Comparison of ENCODE assay signal across 11 cellular contexts in the genomic region with DNA sequence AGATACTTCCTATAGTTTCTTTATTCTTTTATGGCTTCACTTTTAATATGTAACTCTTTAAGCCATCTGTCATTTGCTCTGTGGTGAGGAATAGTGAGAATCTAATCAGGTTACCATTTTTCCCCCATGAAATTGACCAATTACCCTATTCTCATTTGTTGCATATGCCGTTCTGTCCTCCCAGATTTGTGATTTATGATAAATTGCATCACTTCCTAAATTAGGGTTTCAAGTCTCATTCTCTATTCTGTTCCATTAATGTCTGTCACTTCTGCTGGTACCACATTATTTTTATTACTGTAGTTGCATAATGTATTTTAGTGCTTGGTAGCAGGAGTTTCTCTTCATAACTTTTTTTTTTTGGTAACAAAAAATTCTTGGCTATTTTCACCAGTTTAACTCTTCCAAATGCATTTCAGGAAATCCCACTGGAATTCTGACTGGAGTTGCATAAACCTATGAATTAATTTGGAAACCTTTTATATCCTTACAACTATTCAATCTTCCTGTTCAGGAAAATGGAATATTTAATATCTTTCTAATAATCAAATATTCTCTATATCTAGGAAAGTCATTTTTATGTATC. TPM values are rescaled to one million over a fixed set of nuclear protein-coding genes. Genes with fewer than 3 reads are reported as not detected.
DNase-seq lines count a peak whose midpoint lies in the region; ATAC-seq and TF ChIP-seq lines count a peak whose summit lies in the region.
"Had no signal": no experiment of that assay in that cellular context is flagged by ENCODE, and none has a peak within 500 bp of the region (broad histone marks: within the 10 kb centered on the region; RNA-seq: fewer than 3 reads in every experiment).

No MANE protein-coding gene starts in this region.

- H3K27me3 Mint-ChIP-seq in glutamatergic neuron (ENCODE audit: unreplicated experiment) = peaks cover 3% of the 10 kb centered on the region
- H3K27me3 Mint-ChIP-seq: brain had no signal

- no peaks in the 10 kb centered on the region for H3K9me3 ChIP-seq in SK-N-MC (ENCODE audit: low read depth, low read length)
- no peaks in the 10 kb centered on the region for H3K9me3 ChIP-seq in upper lobe of left lung
- H3K9me3 ChIP-seq: Caco-2 had no signal

- peak overlapping the region; percentile 57 for H3K4me3 Mint-ChIP-seq in glutamatergic neuron (ENCODE audit: unreplicated experiment)

- H3K9ac ChIP-seq in SK-N-MC (ENCODE audit: insufficient read length) = no peak overlapping the region

- ATAC-seq in Right ventricle myocardium superior (ENCODE audit: poor library complexity) (peak; percentile 33), upper lobe of left lung (ENCODE audit: low FRiP score in 2 of 2) (peak in 1 of 2 donors; percentile 68)

- peaks cover 2% of the 10 kb centered on the region for H3K9me3 Mint-ChIP-seq in glutamatergic neuron (ENCODE audit: unreplicated experiment)

- DNase-seq in Right ventricle myocardium superior (no peak), cardiac septum (ENCODE audit: low spot score) (no peak), SK-N-MC (ENCODE audit: low read depth, low spot score) (peak; percentile 86), glutamatergic neuron (no peak), upper lobe of left lung (no peak), NCI-H446 (lab: John Stamatoyannopoulos, UW) (no peak), NCI-H446 treated with DMSO at 0.1 percent for 48 hours (lab: John Stamatoyannopoulos, UW) (no peak), ureter (ENCODE audit: low spot score) (no peak)
- DNase-seq: Caco-2, left cardiac atrium had no signal

- H3K36me3 ChIP-seq in SK-N-MC (ENCODE audit: insufficient read depth, low read length) = no peaks in the 10 kb centered on the region
- no peaks in the 10 kb centered on the region for H3K36me3 ChIP-seq in upper lobe of left lung

- no peak for TF ChIP-seq EP300 in upper lobe of left lung (IDR thresholded peaks at IDR 0.05)

- H3K27me3 ChIP-seq in upper lobe of left lung = no peaks in the 10 kb centered on the region

- no peak for TF ChIP-seq CTCF in glutamatergic neuron (IDR thresholded peaks at IDR 0.05; ENCODE audit: partially characterized antibody, unreplicated experiment)
- TF ChIP-seq CTCF in upper lobe of left lung (IDR thresholded peaks at IDR 0.05) = no peak

- H3K27ac Mint-ChIP-seq in glutamatergic neuron (ENCODE audit: unreplicated experiment) = peak overlapping the region; percentile 85

- intact Hi-C loops in Right ventricle myocardium superior (cut with DNase I) (no loop called here), cardiac septum (cut with DNase I) (loop anchor here (10.0 kb wide), 1 partner anchor 61 kb away; no protein-coding TSS in a partner anchor)

- H3K4me3 ChIP-seq in SK-N-MC (peak overlapping the region; percentile 65), upper lobe of left lung (no peak overlapping the region)

- H3K4me1 ChIP-seq in upper lobe of left lung = peaks cover 28 to 40% (median 36%) of the 10 kb centered on the region in 4 donors

- WGBS in upper lobe of left lung, 2 donors = 29 to 33% methylated on average over 1 of the region's 1 CpG

- H3K27ac ChIP-seq in SK-N-MC (peak overlapping the region; percentile 86), upper lobe of left lung (peak overlapping the region in 3 of 4 donors; percentile 5 to 65 (median 47))

- H3K36me3 Mint-ChIP-seq in glutamatergic neuron (ENCODE audit: unreplicated experiment) = peaks cover 4% of the 10 kb centered on the region

- no peak for TF ChIP-seq POLR2A in upper lobe of left lung (IDR thresholded peaks at IDR 0.05)

- peaks cover 33% of the 10 kb centered on the region for H3K4me1 Mint-ChIP-seq in glutamatergic neuron (ENCODE audit: low read depth, unreplicated experiment)

RNA-seq across cellular contexts. Expression of a gene that starts 44.0 kb away (rescaled TPM):
- total RNA-seq in Right ventricle myocardium superior (13.6 TPM), cardiac septum (11.9 TPM), glutamatergic neuron (ENCODE audit: unreplicated experiment) (25.0 TPM), upper lobe of left lung (10 to 100 TPM; 10.1 to 42.5 (median 19.8) TPM), ureter (32.5 TPM)
